10 cellular contexts compared by ENCODE assay signal in genomic region chr6:28719275-28719940, GRCh38.
DNase-seq lines count a peak whose midpoint lies in the region; ATAC-seq, FAIRE-seq and TF ChIP-seq lines count a peak whose summit lies in the region.
"Had no signal": no experiment of that assay in that cellular context is flagged by ENCODE, and none has a peak within 500 bp of the region (broad histone marks: within the 10 kb centered on the region; RNA-seq: fewer than 3 reads in every experiment).

No MANE protein-coding gene starts in this region.

- TF ChIP-seq CTCF in HL-60 (IDR thresholded peaks at IDR 0.05; ENCODE audit: insufficient read depth, low read length) (no peak), fibroblast of the aortic adventitia (IDR thresholded peaks at IDR 0.05; ENCODE audit: insufficient read depth, low read length) (no peak), chondrocyte (IDR thresholded peaks at IDR 0.05) (no peak)

- H3K27me3 ChIP-seq in HL-60 (ENCODE audit: insufficient read depth, poor library complexity, severe bottlenecking), result no peaks in the 10 kb centered on the region

- H3K4me3 ChIP-seq in HL-60 (replicated peaks; ENCODE audit: insufficient read depth, low read length), result no peak overlapping the region
- H3K4me3 ChIP-seq in fibroblast of the aortic adventitia (ENCODE audit: low read depth, low read length), result no peak overlapping the region

- H3K27ac ChIP-seq in HL-60 (replicated peaks), result no peak overlapping the region

- intact Hi-C loops in head of caudate nucleus (cut with DNase I), result no loop called here

- H3K27ac Mint-ChIP-seq in chondrocyte (ENCODE audit: unreplicated experiment), result no peak overlapping the region

- no peaks in the 10 kb centered on the region for H3K4me1 Mint-ChIP-seq in chondrocyte (ENCODE audit: low read depth)

- H3K36me3 Mint-ChIP-seq in chondrocyte (ENCODE audit: low read depth), result no peaks in the 10 kb centered on the region

- peaks cover 49% of the 10 kb centered on the region for H3K27me3 Mint-ChIP-seq in chondrocyte (ENCODE audit: low read depth)

- H3K9me3 Mint-ChIP-seq in chondrocyte (ENCODE audit: low read depth), result no peaks in the 10 kb centered on the region

- TF ChIP-seq POLR2A in GM12892 (IDR thresholded peaks at IDR 0.05; ENCODE audit: low read depth, low read length), result no peak

- peak; percentile 81 for DNase-seq in ELR (ENCODE audit: low read depth)
- peak; percentile 11 to 43 for DNase-seq in HL-60 (ENCODE audit: low read depth in 1 of 2, low spot score in 1 of 2)
- peak; percentile 61 for DNase-seq in RPMI8226
- DNase-seq in fibroblast of the aortic adventitia (ENCODE audit: low read depth), result peak; percentile 12
- DNase-seq in head of caudate nucleus, result no peak
- DNase-seq in GM12892 (ENCODE audit: insufficient read length), result no peak
- no peak for DNase-seq in chondrocyte (ENCODE audit: low spot score)
- DNase-seq: GF-D8, NCI-H526 treated with DMSO at 0.1 percent for 48 hours had no signal

- no peak for FAIRE-seq in GM12892 (lab: Jason Lieb, UNC)

- no peak for ATAC-seq in HG03378 (IDR thresholded peaks at IDR 0.05; ENCODE audit: unreplicated experiment)

- no peak overlapping the region for H3K4me3 Mint-ChIP-seq in chondrocyte (ENCODE audit: unreplicated experiment)

Comparison
In these comparisons a context has a peak if more than half of its experiments do, and no peak if none do; other contexts are left out.
1. DNase-seq: peak in ELR (single experiment), HL-60 (2 of 2), RPMI8226 (single experiment) and fibroblast of the aortic adventitia (single experiment); none in head of caudate nucleus (0 of 42), GM12892 (single experiment) and chondrocyte (single experiment).